8 cellular contexts compared by ENCODE assay signal in the genomic region with DNA sequence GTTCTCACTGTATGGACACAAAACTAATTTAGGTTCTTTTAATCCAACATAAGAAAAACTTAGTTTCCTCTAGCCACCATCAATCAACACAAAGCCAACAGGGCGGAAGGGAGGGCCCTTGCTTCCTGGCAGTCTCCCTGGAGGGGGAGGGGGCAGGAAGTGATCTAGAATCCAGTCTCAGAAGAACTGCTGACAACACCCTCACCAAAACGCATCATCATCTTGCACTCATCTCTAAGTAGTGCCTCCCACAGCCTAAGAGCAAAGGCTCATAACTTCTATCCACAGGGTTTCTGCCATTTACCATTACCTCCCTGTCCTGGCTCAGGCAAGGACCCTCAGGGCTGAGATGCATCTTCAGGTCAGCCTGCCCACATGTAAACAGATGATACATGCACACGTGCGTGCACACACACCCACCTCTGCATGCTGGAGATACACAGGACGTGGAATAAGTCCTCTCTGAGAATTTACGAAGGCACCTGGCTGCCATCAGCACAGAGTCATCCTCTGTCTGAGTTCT. TPM values are rescaled to one million over a fixed set of nuclear protein-coding genes. Genes with fewer than 3 reads are reported as not detected.
A peak's percentile ranks its signal among the peaks of the same experiment; 100 is the strongest.
DNase-seq lines count a peak whose midpoint lies in the region; ATAC-seq and TF ChIP-seq lines count a peak whose summit lies in the region.

No MANE protein-coding gene starts in this region.

- no peak for TF ChIP-seq POLR2A in spleen (IDR thresholded peaks at IDR 0.05)

- TF ChIP-seq CTCF in cardiac fibroblast (IDR thresholded peaks at IDR 0.05; ENCODE audit: low read depth, low read length) = no peak
- no peak for TF ChIP-seq CTCF in spleen (IDR thresholded peaks at IDR 0.05 in 8 of 11, conservative IDR thresholded peaks at IDR 0.05 in 3 of 11)

- peak; percentile 31 for DNase-seq in GM03348 (ENCODE audit: low spot score)
- peak; percentile 72 for DNase-seq in UCSD-AML1 (lab: John Stamatoyannopoulos, UW; ENCODE audit: unreplicated experiment)
- peak; percentile 84 to 88 for DNase-seq in cardiac fibroblast (ENCODE audit: low read depth in 2 of 2)
- no peak for DNase-seq in spleen
- DNase-seq in cerebellum (ENCODE audit: low spot score) = no peak
- no peak for DNase-seq in C1 segment of cervical spinal cord (lab: John Stamatoyannopoulos, UW)
- DNase-seq in midbrain (lab: John Stamatoyannopoulos, UW) = no peak

- peak overlapping the region; percentile 1 to 82 (median 56) for H3K27ac ChIP-seq in spleen

- ATAC-seq in GM21528 (IDR thresholded peaks at IDR 0.05; ENCODE audit: low FRiP score, unreplicated experiment) = no peak

- H3K27me3 ChIP-seq in spleen (replicated peaks in 1 of 7) = no peaks in the 10 kb centered on the region

- intact Hi-C loops in spleen (cut with DNase I; ENCODE audit: low total_unique reads) = no loop called here

- no peaks in the 10 kb centered on the region for H3K36me3 ChIP-seq in spleen

- peaks cover 21 to 84% (median 60%) of the 10 kb centered on the region in 6 donors for H3K4me1 ChIP-seq in spleen

- H3K4me3 ChIP-seq in cardiac fibroblast (replicated peaks in 1 of 2; ENCODE audit: low read depth in 2 of 2, low read length in 2 of 2) = no peak overlapping the region
- H3K4me3 ChIP-seq in spleen = no peak overlapping the region

- WGBS in spleen, 5 donors = 37 to 49% (median 38%) methylated on average over 6 of the region's 6 CpGs

- no peaks in the 10 kb centered on the region for H3K9me3 ChIP-seq in spleen

RNA-seq across cellular contexts. Expression of gene HIVEP3, which starts 20.5 kb away (rescaled TPM):
- total RNA-seq in spleen (10 to 100 TPM in 4 of 7 donors, 1 to 10 TPM in 3; 5.6 to 21.2 (median 11.0) TPM), cerebellum (18.2 TPM)
- 1 to 10 TPM; 2.4 to 4.7 (median 2.5) TPM for polyA plus RNA-seq in spleen

Comparison
In these comparisons a context has a peak if more than half of its experiments do, and no peak if none do; other contexts are left out.
1. DNase-seq: peak in GM03348 (single experiment), UCSD-AML1 (single experiment) and cardiac fibroblast (2 of 2); none in spleen (single experiment), cerebellum (single experiment), C1 segment of cervical spinal cord (0 of 14) and midbrain (single experiment).